Comparison of ENCODE assay signal across 8 cellular contexts in genomic region chr15:44711356-44712107, GRCh38. TPM values are rescaled to one million over a fixed set of nuclear protein-coding genes. Genes with fewer than 3 reads are reported as not detected.
DNase-seq lines count a peak whose midpoint lies in the region; ATAC-seq and TF ChIP-seq lines count a peak whose summit lies in the region.

Gene B2M, plus strand, starts transcription at chr15:44711517. Its CDS starts 30 bp downstream, at chr15:44711547.

- WGBS in thymus: under 1% methylated on average over 61 of the region's 61 CpGs

- TF ChIP-seq CTCF in GM10248 (IDR thresholded peaks at IDR 0.05; ENCODE audit: control extremely low read depth, extremely low read depth, low read depth, missing control alignments) (no peak), glutamatergic neuron (IDR thresholded peaks at IDR 0.05; ENCODE audit: partially characterized antibody, unreplicated experiment) (no peak), osteocyte (IDR thresholded peaks at IDR 0.05) (no peak)

- POLR2A ChIA-PET in GM10248 (lab: Yijun Ruan, JAX): interaction anchor here (0.6 to 6.9 kb wide), 13 partner anchors 10 to 47 kb away, joined by 3 to 112 read pairs (median 3); partner anchors contain the start of genes SPG11 and TRIM69

- CTCF ChIA-PET in GM10248 (lab: Yijun Ruan, JAX): interaction anchor here (0.9 to 13.9 kb wide), 14 partner anchors 10 to 132 kb away, joined by 3 to 120 read pairs (median 6); partner anchors contain the start of genes SPG11 and TRIM69

- no peaks in the 10 kb centered on the region for H3K27me3 ChIP-seq in thymus (ENCODE audit: control insufficient read depth, insufficient read depth)

- no peaks in the 10 kb centered on the region for H3K9me3 Mint-ChIP-seq in activated naive CD8-positive, alpha-beta T cell (ENCODE audit: low read depth)
- H3K9me3 Mint-ChIP-seq in glutamatergic neuron (ENCODE audit: unreplicated experiment): no peaks in the 10 kb centered on the region
- H3K9me3 Mint-ChIP-seq in osteocyte (ENCODE audit: unreplicated experiment): no peaks in the 10 kb centered on the region

- peaks cover 42% of the 10 kb centered on the region for H3K4me1 Mint-ChIP-seq in activated naive CD8-positive, alpha-beta T cell (ENCODE audit: low read depth)
- no peaks in the 10 kb centered on the region for H3K4me1 Mint-ChIP-seq in glutamatergic neuron (ENCODE audit: low read depth, unreplicated experiment)
- peaks cover 39% of the 10 kb centered on the region for H3K4me1 Mint-ChIP-seq in osteocyte (ENCODE audit: unreplicated experiment)

- H3K27ac Mint-ChIP-seq in activated naive CD8-positive, alpha-beta T cell: peak within 1 kb of the TSS; percentile 100
- peak within 1 kb of the TSS; percentile 73 for H3K27ac Mint-ChIP-seq in glutamatergic neuron (ENCODE audit: unreplicated experiment)
- H3K27ac Mint-ChIP-seq in osteocyte (ENCODE audit: unreplicated experiment): peak within 1 kb of the TSS; percentile 100

- H3K4me1 ChIP-seq in thymus (ENCODE audit: control insufficient read depth, insufficient read depth, low read length): peaks cover 20% of the 10 kb centered on the region

- peaks cover 38% of the 10 kb centered on the region for H3K36me3 Mint-ChIP-seq in activated naive CD8-positive, alpha-beta T cell
- no peaks in the 10 kb centered on the region for H3K36me3 Mint-ChIP-seq in glutamatergic neuron (ENCODE audit: unreplicated experiment)
- H3K36me3 Mint-ChIP-seq in osteocyte (ENCODE audit: unreplicated experiment): peaks cover 21% of the 10 kb centered on the region

- H3K4me3 Mint-ChIP-seq in activated naive CD8-positive, alpha-beta T cell: peak within 1 kb of the TSS; percentile 98
- H3K4me3 Mint-ChIP-seq in glutamatergic neuron (ENCODE audit: unreplicated experiment) (peak within 1 kb of the TSS; percentile 98), osteocyte (ENCODE audit: unreplicated experiment) (peak within 1 kb of the TSS; percentile 92)

- peak within 1 kb of the TSS; percentile 100 for H3K27ac ChIP-seq in thymus (ENCODE audit: low read depth)

- peak within 1 kb of the TSS; percentile 100 for H3K4me3 ChIP-seq in thymus (ENCODE audit: low read length)

- H3K9me3 ChIP-seq in thymus (ENCODE audit: control insufficient read depth): no peaks in the 10 kb centered on the region

- peaks cover 21% of the 10 kb centered on the region for H3K36me3 ChIP-seq in thymus (ENCODE audit: control insufficient read depth, insufficient read depth)

- DNase-seq in GM10248 (ENCODE audit: extremely low spot score): peak; percentile 94
- DNase-seq in NCI-H1105 (lab: John Stamatoyannopoulos, UW): peak; percentile 69
- peak; percentile 95 for DNase-seq in SKM-1 treated with dmso at 0.1 percent for 144 hours (lab: John Stamatoyannopoulos, UW; ENCODE audit: unreplicated experiment)
- DNase-seq in glutamatergic neuron: peak; percentile 91
- peak; percentile 98 for DNase-seq in osteocyte (ENCODE audit: extremely low spot score, unreplicated experiment)

- peak; percentile 74 for ATAC-seq in HG02623 (IDR thresholded peaks at IDR 0.05; ENCODE audit: unreplicated experiment)

- no peaks in the 10 kb centered on the region for H3K27me3 Mint-ChIP-seq in activated naive CD8-positive, alpha-beta T cell
- H3K27me3 Mint-ChIP-seq in glutamatergic neuron (ENCODE audit: unreplicated experiment) (peaks cover 3% of the 10 kb centered on the region), osteocyte (ENCODE audit: unreplicated experiment) (no peaks in the 10 kb centered on the region)

RNA-seq across cellular contexts. Expression of gene B2M, which starts in this region (rescaled TPM):
- 21.5 TPM for total RNA-seq in glutamatergic neuron (ENCODE audit: unreplicated experiment)
- 1,535 and 1,733 TPM in 2 replicates for total RNA-seq in osteocyte
- 8,137 TPM for polyA plus RNA-seq in thymus

Comparison
In these comparisons a context has a peak if more than half of its experiments do, and no peak if none do; other contexts are left out.
1. Peak in every context shown above with its lines: DNase-seq, ATAC-seq, H3K4me3 ChIP-seq and H3K27ac ChIP-seq.
2. RNA of gene B2M (total RNA-seq): 1,535 to 1,733 TPM in osteocyte; 21.5 TPM in glutamatergic neuron (single experiment); every median in the first group is over 10 times any median in the second.